ENCODE assay signal across 8 cellular contexts in the genomic region with DNA sequence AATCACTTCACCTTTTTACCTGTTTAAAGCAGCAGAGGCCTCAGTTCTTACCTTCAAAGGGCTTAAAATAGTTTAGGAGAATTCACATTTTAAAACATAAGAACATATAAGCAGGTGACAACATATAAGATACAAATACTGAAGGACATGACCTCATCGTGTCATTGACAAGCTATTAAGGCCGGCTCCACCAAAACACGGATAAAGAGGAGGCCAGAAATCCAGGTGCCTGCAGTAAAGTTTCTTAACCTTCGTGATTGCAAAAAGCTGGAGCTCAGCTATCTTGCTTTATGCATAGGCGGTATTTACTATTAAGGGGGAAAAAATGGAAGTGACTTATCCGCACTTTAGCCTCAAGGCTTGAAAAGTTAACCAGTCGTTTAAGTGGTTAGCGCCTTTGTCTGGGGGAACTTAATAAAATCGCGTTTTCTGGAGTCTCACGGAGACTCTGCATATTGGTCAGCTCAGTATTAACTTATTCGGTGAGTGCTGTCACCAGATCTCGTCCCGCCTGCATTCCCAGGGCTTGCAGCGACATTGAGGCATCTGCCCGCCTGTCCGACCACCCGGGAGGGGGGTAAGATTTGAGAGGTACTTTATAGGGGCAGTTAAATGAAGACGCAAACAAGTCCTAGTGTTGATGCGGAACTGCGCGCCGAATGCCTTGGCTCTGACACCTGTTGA. TPM values are rescaled to one million over a fixed set of nuclear protein-coding genes. Genes with fewer than 3 reads are reported as not detected.
A peak's percentile ranks its signal among the peaks of the same experiment; 100 is the strongest.
DNase-seq lines count a peak whose midpoint lies in the region; ATAC-seq and TF ChIP-seq lines count a peak whose summit lies in the region.

No MANE protein-coding gene starts in this region.

- BruUV-seq in Calu3 (replicated peaks; lab: Mats Ljungman, UMichigan), result TSS peak; percentile 98

- intact Hi-C loops in Calu3 (cut with micrococcal nuclease; ENCODE audit: unreplicated experiment), result no loop called here

- H3K9me3 Mint-ChIP-seq in Calu3 (ENCODE audit: low read depth, unreplicated experiment), result no peaks in the 10 kb centered on the region
- H3K9me3 Mint-ChIP-seq in chondrocyte (ENCODE audit: low read depth), result no peaks in the 10 kb centered on the region
- no peaks in the 10 kb centered on the region for H3K9me3 Mint-ChIP-seq in endothelial cell (ENCODE audit: unreplicated experiment)

- peak overlapping the region; percentile 60 for H3K4me3 ChIP-seq in neuron (ENCODE audit: low read length)

- no peaks in the 10 kb centered on the region for H3K9me3 ChIP-seq in neuron (ENCODE audit: low read length)

- H2AFZ ChIP-seq in neuron (ENCODE audit: low read depth, low read length), result peak overlapping the region; percentile 7

- TF ChIP-seq CTCF in Calu3 (IDR thresholded peaks at IDR 0.05; ENCODE audit: unreplicated experiment), result no peak
- TF ChIP-seq CTCF in chondrocyte (IDR thresholded peaks at IDR 0.05), result no peak
- no peak for TF ChIP-seq CTCF in endothelial cell (IDR thresholded peaks at IDR 0.05; ENCODE audit: unreplicated experiment)

- CTCF ChIA-PET in Calu3 (lab: Charles Lee), result interaction anchor here (1.2 to 1.4 kb wide), 3 partner anchors 26 to 57 kb away, joined by 6 to 11 read pairs (median 11); a partner anchor contains a TSS

- ATAC-seq in HG02870 (IDR thresholded peaks at IDR 0.05; ENCODE audit: unreplicated experiment), result no peak

- H3K27ac Mint-ChIP-seq in Calu3 (ENCODE audit: unreplicated experiment), result no peak overlapping the region
- H3K27ac Mint-ChIP-seq in chondrocyte (ENCODE audit: unreplicated experiment), result no peak overlapping the region
- no peak overlapping the region for H3K27ac Mint-ChIP-seq in endothelial cell (ENCODE audit: unreplicated experiment)

- H3K4me1 Mint-ChIP-seq in Calu3 (ENCODE audit: low read depth, unreplicated experiment) (peaks cover 15% of the 10 kb centered on the region), chondrocyte (ENCODE audit: low read depth) (peaks cover 30% of the 10 kb centered on the region), endothelial cell (ENCODE audit: unreplicated experiment) (peaks cover 30% of the 10 kb centered on the region)

- no peaks in the 10 kb centered on the region for H3K27me3 ChIP-seq in neuron (ENCODE audit: insufficient read depth, low read length)

- peaks cover 34% of the 10 kb centered on the region for H3K36me3 Mint-ChIP-seq in Calu3 (ENCODE audit: insufficient read depth, unreplicated experiment)
- peaks cover 18% of the 10 kb centered on the region for H3K36me3 Mint-ChIP-seq in chondrocyte (ENCODE audit: low read depth)
- H3K36me3 Mint-ChIP-seq in endothelial cell (ENCODE audit: low read depth, unreplicated experiment), result peaks cover 25% of the 10 kb centered on the region

- DNase-seq in Calu3 (no peak), MV-4-11 (lab: John Stamatoyannopoulos, UW) (peak; percentile 46), chondrocyte (ENCODE audit: low spot score) (peak; percentile 4), AG08395 (ENCODE audit: low spot score) (no peak), endothelial cell (ENCODE audit: low spot score) (no peak), mucosa of gallbladder (ENCODE audit: low spot score) (no peak)

- H3K27me3 Mint-ChIP-seq in Calu3 (ENCODE audit: unreplicated experiment) (no peaks in the 10 kb centered on the region), chondrocyte (ENCODE audit: low read depth) (no peaks in the 10 kb centered on the region), endothelial cell (ENCODE audit: unreplicated experiment) (peaks cover 2% of the 10 kb centered on the region)

- no peak overlapping the region for H3K4me3 Mint-ChIP-seq in Calu3 (ENCODE audit: low read depth, unreplicated experiment)
- H3K4me3 Mint-ChIP-seq in chondrocyte (ENCODE audit: unreplicated experiment), result no peak overlapping the region
- H3K4me3 Mint-ChIP-seq in endothelial cell (ENCODE audit: unreplicated experiment), result no peak overlapping the region

- peaks cover 28% of the 10 kb centered on the region for H3K4me1 ChIP-seq in neuron (ENCODE audit: insufficient read depth, low read length)

- peaks cover 26% of the 10 kb centered on the region for H3K36me3 ChIP-seq in neuron (ENCODE audit: insufficient read depth, low read length)

RNA-seq across cellular contexts. Expression of a gene that starts 1.1 kb away (rescaled TPM):
- 52.5 and 58.0 TPM in 2 replicates for total RNA-seq in Calu3 (2022)
- total RNA-seq in chondrocyte, result 57.1 to 59.7 TPM (median 59.0 TPM) in 3 replicates
- 69.5 TPM for total RNA-seq in endothelial cell (ENCODE audit: unreplicated experiment)
- 104 TPM for total RNA-seq in mucosa of gallbladder

RNA-seq across cellular contexts. Expression of a gene that starts 42.7 kb away (rescaled TPM):
- total RNA-seq in Calu3 (2022) (not detected in 2 replicates), chondrocyte (not detected in 3 replicates), endothelial cell (ENCODE audit: unreplicated experiment) (3.6 TPM), mucosa of gallbladder (not detected)

RNA-seq across cellular contexts. Expression of a gene that starts 44.8 kb away (rescaled TPM):
- total RNA-seq in Calu3 (2022), result not detected in 2 replicates
- not detected in 3 replicates for total RNA-seq in chondrocyte
- 1.3 TPM for total RNA-seq in endothelial cell (ENCODE audit: unreplicated experiment)
- total RNA-seq in mucosa of gallbladder, result 0.60 TPM

RNA-seq across cellular contexts. Expression of a gene that starts 57.4 kb away (rescaled TPM):
- total RNA-seq in Calu3 (2022), result 31.0 and 33.6 TPM in 2 replicates
- 48.6 to 71.1 TPM (median 52.8 TPM) in 3 replicates for total RNA-seq in chondrocyte
- 56.2 TPM for total RNA-seq in endothelial cell (ENCODE audit: unreplicated experiment)
- total RNA-seq in mucosa of gallbladder, result 55.5 TPM

Comparison
In these comparisons a context has a peak if more than half of its experiments do, and no peak if none do; other contexts are left out.
1. DNase-seq: peak in MV-4-11 (single experiment) and chondrocyte (single experiment); none in Calu3 (single experiment), AG08395 (single experiment), endothelial cell (single experiment) and mucosa of gallbladder (single experiment).